ENCODE assay signal across 10 cellular contexts in the genomic region with DNA sequence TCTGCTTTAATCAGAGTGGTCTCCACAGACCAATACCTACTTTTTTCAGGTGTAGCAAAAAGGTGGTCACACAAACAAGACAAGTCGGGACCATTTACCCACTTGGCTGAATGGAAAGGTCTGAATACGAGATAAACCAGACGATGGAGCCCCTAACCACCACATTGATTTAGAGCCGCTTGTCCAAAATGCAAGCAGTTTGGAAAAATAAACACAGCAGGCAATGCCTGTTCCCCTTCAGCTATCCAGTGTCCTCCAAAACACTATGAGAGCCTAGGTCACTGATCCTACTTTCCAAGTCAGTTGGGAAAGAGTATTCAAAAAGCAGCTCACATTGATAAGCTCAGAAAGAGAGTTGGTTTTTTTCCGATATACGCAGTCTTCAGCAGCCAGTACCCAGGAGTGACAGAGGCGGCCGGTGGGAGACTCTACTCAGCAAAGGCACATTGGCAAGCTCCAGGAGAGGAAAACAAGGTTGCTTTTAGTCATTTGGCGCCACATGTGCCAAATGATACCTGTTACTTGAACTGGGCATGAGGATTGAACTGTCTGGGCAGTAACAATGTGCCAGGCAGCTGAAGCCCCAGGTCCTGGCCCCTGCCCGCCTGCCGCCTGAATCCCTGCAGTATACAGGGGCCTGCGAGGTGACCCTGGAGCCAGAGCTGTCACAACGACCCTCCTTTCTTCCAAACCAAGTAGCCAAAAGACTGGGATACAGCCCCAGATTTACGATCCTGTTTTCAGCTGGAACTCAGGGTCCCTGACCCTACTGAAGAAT.
A peak's percentile ranks its signal among the peaks of the same experiment; 100 is the strongest.
DNase-seq lines count a peak whose midpoint lies in the region; ATAC-seq, FAIRE-seq and TF ChIP-seq lines count a peak whose summit lies in the region.
"Had no signal": no experiment of that assay in that cellular context is flagged by ENCODE, and none has a peak within 500 bp of the region (broad histone marks: within the 10 kb centered on the region; RNA-seq: fewer than 3 reads in every experiment).

No MANE protein-coding gene starts in this region.

- no peak for TF ChIP-seq CTCF in esophagus squamous epithelium (IDR thresholded peaks at IDR 0.05)

- peaks cover 5% of the 10 kb centered on the region for H3K36me3 Mint-ChIP-seq in T-helper 17 cell (ENCODE audit: low read depth)

- 81 to 91% methylated on average over 12 of the region's 14 CpGs for WGBS in esophagus squamous epithelium, 2 donors

- H3K36me3 ChIP-seq in esophagus squamous epithelium = peaks cover 0 to 30% (median 0%) of the 10 kb centered on the region in 3 donors

- H3K4me1 Mint-ChIP-seq in T-helper 17 cell = peaks cover 59% of the 10 kb centered on the region

- peak overlapping the region; percentile 100 for H3K27ac Mint-ChIP-seq in T-helper 17 cell

- no peaks in the 10 kb centered on the region for H3K27me3 Mint-ChIP-seq in T-helper 17 cell

- ATAC-seq in T-helper 17 cell = no peak
- peak; percentile 14 for ATAC-seq in sciatic nerve
- ATAC-seq in GM21717 (IDR thresholded peaks at IDR 0.05; ENCODE audit: unreplicated experiment) = no peak
- ATAC-seq: HCT116 had no signal

- no peaks in the 10 kb centered on the region for H3K27me3 ChIP-seq in esophagus squamous epithelium

- DNase-seq in GM18507 (ENCODE audit: extremely low spot score, insufficient read length, low read depth) (no peak), T-helper 17 cell (no peak), esophagus squamous epithelium (lab: John Stamatoyannopoulos, UW) (no peak), sciatic nerve (ENCODE audit: low spot score) (no peak), NCI-H1105 (lab: John Stamatoyannopoulos, UW) (no peak), hepatic stellate cell (ENCODE audit: low spot score) (no peak), NCI-H748 (lab: John Stamatoyannopoulos, UW; ENCODE audit: unreplicated experiment) (no peak)
- DNase-seq: NCI-H226 had no signal

- H3K27ac ChIP-seq in esophagus squamous epithelium = peak overlapping the region in 3 of 4 donors; percentile 49 to 74 (median 59)

- peak overlapping the region; percentile 77 for H3K4me3 Mint-ChIP-seq in T-helper 17 cell

- H3K4me3 ChIP-seq in esophagus squamous epithelium = peak overlapping the region in 1 of 4 donors; percentile 14

- H3K4me1 ChIP-seq in esophagus squamous epithelium = peaks cover 13 to 40% (median 14%) of the 10 kb centered on the region in 3 donors

- intact Hi-C loops in esophagus squamous epithelium (cut with DNase I) (no loop called here), sciatic nerve (cut with DNase I) (no loop called here)

- TF ChIP-seq POLR2A in esophagus squamous epithelium (IDR thresholded peaks at IDR 0.05) = no peak

- FAIRE-seq in GM18507 (lab: Jason Lieb, UNC) = peak; percentile 9

- H3K9me3 ChIP-seq in T-helper 17 cell (ENCODE audit: control insufficient read depth, low read length, poor library complexity, severe bottlenecking) (no peaks in the 10 kb centered on the region), esophagus squamous epithelium (no peaks in the 10 kb centered on the region)
